In the genomic region with DNA sequence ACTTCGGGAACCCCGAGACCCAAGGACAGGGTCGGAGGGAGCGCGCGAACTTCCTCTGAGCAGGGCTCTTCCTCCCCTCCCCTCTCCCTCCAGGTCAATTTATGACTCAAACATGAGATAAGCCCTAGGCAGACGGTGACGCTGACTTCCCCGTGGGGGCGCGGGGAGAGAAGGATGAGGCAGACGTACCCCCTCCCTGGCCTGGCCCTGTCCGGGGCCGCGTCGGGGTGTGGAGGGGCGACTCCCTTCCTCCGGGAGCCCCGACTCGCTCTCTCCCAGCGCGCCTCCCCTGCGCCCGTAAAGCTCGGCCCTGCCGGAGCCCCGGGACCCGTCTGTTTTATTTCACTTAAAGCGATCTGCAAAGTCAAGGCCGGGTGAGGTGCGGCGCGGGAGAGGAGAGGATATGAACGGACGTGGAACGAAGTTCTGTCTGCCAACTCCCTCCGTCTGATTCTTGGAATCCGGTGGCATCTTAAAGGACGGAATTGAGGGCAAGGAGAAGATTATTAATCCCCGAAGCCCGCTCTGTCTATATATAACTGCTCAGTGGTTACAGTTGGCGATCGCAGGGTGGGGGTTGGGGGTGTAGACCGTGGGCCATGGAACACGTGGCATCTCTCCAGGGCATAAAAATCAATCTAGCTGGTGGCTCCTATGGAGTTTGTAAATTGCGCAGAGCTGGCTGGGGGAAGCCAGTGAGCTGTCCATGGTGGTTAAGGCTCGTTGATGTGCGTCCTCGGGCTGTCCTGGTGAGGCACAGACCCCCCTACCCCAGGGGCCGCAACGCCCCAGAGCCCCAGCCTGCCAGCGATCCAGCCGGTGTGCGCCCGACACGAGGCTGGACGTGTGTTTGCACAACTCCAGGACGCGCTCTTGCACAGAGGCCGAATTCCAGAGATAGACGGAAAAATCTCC, we compare ENCODE assay signal across 9 cellular contexts. TPM values are rescaled to one million over a fixed set of nuclear protein-coding genes. Genes with fewer than 3 reads are reported as not detected.
DNase-seq lines count a peak whose midpoint lies in the region; ATAC-seq, FAIRE-seq and TF ChIP-seq lines count a peak whose summit lies in the region.
"Had no signal": no experiment of that assay in that cellular context is flagged by ENCODE, and none has a peak within 500 bp of the region (broad histone marks: within the 10 kb centered on the region; RNA-seq: fewer than 3 reads in every experiment).

No MANE protein-coding gene starts in this region.

- TF ChIP-seq POLR2A in breast epithelium (IDR thresholded peaks at IDR 0.05) (no peak), upper lobe of left lung (IDR thresholded peaks at IDR 0.05) (no peak)

- CTCF ChIA-PET in mammary epithelial cell (lab: Charles Lee; ENCODE audit: low non-redundant PET), result no interaction called here

- peaks cover 20% of the 10 kb centered on the region for H3K4me1 Mint-ChIP-seq in activated naive CD8-positive, alpha-beta T cell treated with anti-CD3 and anti-CD28 coated beads for 36 hours

- no peak for FAIRE-seq in keratinocyte (lab: Jason Lieb, UNC)

- no peak overlapping the region for H3K27ac Mint-ChIP-seq in activated naive CD8-positive, alpha-beta T cell treated with anti-CD3 and anti-CD28 coated beads for 36 hours
- H3K27ac Mint-ChIP-seq: activated B cell treated with CpG ODN at 0.5 μM for 24 hours had no signal

- 66% methylated on average over 31 of the region's 61 CpGs for WGBS in mammary epithelial cell (ENCODE audit: low coverage, missing lambda C conversion rate)
- WGBS in upper lobe of left lung, 2 donors, result 3 to 4% methylated on average over 36 to 49 of the region's 61 CpGs

- BruUV-seq in mammary epithelial cell (replicated peaks; lab: Mats Ljungman, UMichigan), result no TSS peak

- H3K27me3 ChIP-seq in breast epithelium (peaks cover 0 to 19% of the 10 kb centered on the region in 2 donors), mammary epithelial cell (ENCODE audit: insufficient read depth, low read length) (no peaks in the 10 kb centered on the region), keratinocyte (ENCODE audit: control insufficient read depth, extremely low read depth, insufficient read depth, low read length) (no peaks in the 10 kb centered on the region), upper lobe of left lung (peaks cover 0 to 30% (median 16%) of the 10 kb centered on the region in 4 donors)

- TF ChIP-seq CTCF in breast epithelium (IDR thresholded peaks at IDR 0.05) (no peak), mammary epithelial cell (conservative IDR thresholded peaks at IDR 0.05 in 1 of 2, IDR thresholded peaks at IDR 0.05 in 1 of 2; ENCODE audit: extremely low read depth in 1 of 2, insufficient read depth in 1 of 2, low read depth in 1 of 2, low read length in 2 of 2) (no peak), keratinocyte (optimal IDR thresholded peaks at IDR 0.05 in 1 of 3, IDR thresholded peaks at IDR 0.05 in 1 of 3, conservative IDR thresholded peaks at IDR 0.05 in 1 of 3; ENCODE audit: extremely low read depth in 1 of 3, insufficient read depth in 2 of 3, low read length in 3 of 3) (peak in 1 of 3 experiments; percentile 19), upper lobe of left lung (IDR thresholded peaks at IDR 0.05) (no peak)

- H3K36me3 Mint-ChIP-seq in activated naive CD8-positive, alpha-beta T cell treated with anti-CD3 and anti-CD28 coated beads for 36 hours, result no peaks in the 10 kb centered on the region

- no peak for DNase-seq in breast epithelium (ENCODE audit: low spot score in 2 of 2)
- no peak for DNase-seq in mammary epithelial cell
- DNase-seq in activated naive CD8-positive, alpha-beta T cell treated with anti-CD3 and anti-CD28 coated beads for 36 hours, result peak; percentile 21
- DNase-seq in keratinocyte (ENCODE audit: low read depth, low spot score), result no peak
- peak in 1 of 2 donors; percentile 73 for DNase-seq in upper lobe of left lung
- no peak for DNase-seq in SKM-1 (lab: John Stamatoyannopoulos, UW; ENCODE audit: unreplicated experiment)
- no peak for DNase-seq in NCI-H2081 (lab: John Stamatoyannopoulos, UW)
- DNase-seq in medulla oblongata (ENCODE audit: extremely low spot score), result no peak
- DNase-seq: activated B cell treated with CpG ODN at 0.5 μM for 24 hours had no signal

- no peak for TF ChIP-seq EP300 in upper lobe of left lung (IDR thresholded peaks at IDR 0.05)

- H3K9ac ChIP-seq in mammary epithelial cell (ENCODE audit: insufficient read depth, low read length) (no peak overlapping the region), keratinocyte (ENCODE audit: control insufficient read depth, extremely low read depth, insufficient read depth, low read length) (peak overlapping the region; percentile 96)

- H3K4me1 ChIP-seq in breast epithelium, result no peaks in the 10 kb centered on the region
- H3K4me1 ChIP-seq in mammary epithelial cell (ENCODE audit: insufficient read depth, low read length), result peaks cover 27% of the 10 kb centered on the region
- peaks cover 62% of the 10 kb centered on the region for H3K4me1 ChIP-seq in keratinocyte (ENCODE audit: control insufficient read depth, extremely low read depth, insufficient read depth, low read length)
- peaks cover 12 to 29% (median 16%) of the 10 kb centered on the region in 4 donors for H3K4me1 ChIP-seq in upper lobe of left lung

- H3K4me3 ChIP-seq in breast epithelium (peak overlapping the region; percentile 31 to 56 (median 36)), mammary epithelial cell (replicated peaks in 1 of 3; ENCODE audit: insufficient read depth in 1 of 3, low read depth in 2 of 3, low read length in 3 of 3) (no peak overlapping the region), keratinocyte (ENCODE audit: control insufficient read depth in 2 of 3, extremely low read depth in 1 of 3, insufficient read depth in 2 of 3, low read depth in 1 of 3, low read length in 3 of 3) (peak overlapping the region; percentile 21 to 43 (median 40)), upper lobe of left lung (peak overlapping the region in 2 of 4 donors; percentile 2 to 5)

- intact Hi-C loops in breast epithelium (cut with DNase I; ENCODE audit: low total_unique reads), result no loop called here
- intact Hi-C loops in mammary epithelial cell (cut with micrococcal nuclease), result no loop called here

- H3K4me3 Mint-ChIP-seq in activated naive CD8-positive, alpha-beta T cell treated with anti-CD3 and anti-CD28 coated beads for 36 hours, result peak overlapping the region; percentile 64
- H3K4me3 Mint-ChIP-seq: activated B cell treated with CpG ODN at 0.5 μM for 24 hours had no signal

- H3K36me3 ChIP-seq in breast epithelium (no peaks in the 10 kb centered on the region), mammary epithelial cell (ENCODE audit: insufficient read depth, low read length) (no peaks in the 10 kb centered on the region), keratinocyte (ENCODE audit: control insufficient read depth in 2 of 2, extremely low read depth in 1 of 2, insufficient read depth in 2 of 2, low read length in 2 of 2) (peaks cover 0 to 7% of the 10 kb centered on the region in 2 experiments), upper lobe of left lung (no peaks in the 10 kb centered on the region)

- H3K4me2 ChIP-seq in mammary epithelial cell (ENCODE audit: insufficient read depth, low read depth, low read length) (no peak overlapping the region), keratinocyte (ENCODE audit: control insufficient read depth, extremely low read depth, insufficient read depth, low read depth, low read length) (peak overlapping the region; percentile 50)

- H4K20me1 ChIP-seq in mammary epithelial cell (ENCODE audit: insufficient read depth, low read length), result no peaks in the 10 kb centered on the region
- no peaks in the 10 kb centered on the region for H4K20me1 ChIP-seq in keratinocyte (ENCODE audit: control insufficient read depth, extremely low read depth, insufficient read depth, low read length)

- peak; percentile 40 to 92 for ATAC-seq in upper lobe of left lung (ENCODE audit: low FRiP score in 2 of 2)

- H3K9me3 ChIP-seq in breast epithelium, result no peaks in the 10 kb centered on the region
- H3K9me3 ChIP-seq in mammary epithelial cell (replicated peaks; ENCODE audit: insufficient read depth, low read length), result peaks cover 2% of the 10 kb centered on the region
- H3K9me3 ChIP-seq in keratinocyte (ENCODE audit: control insufficient read depth, low read depth, low read length), result no peaks in the 10 kb centered on the region
- no peaks in the 10 kb centered on the region for H3K9me3 ChIP-seq in upper lobe of left lung

- no peaks in the 10 kb centered on the region for H3K9me1 ChIP-seq in keratinocyte (ENCODE audit: control insufficient read depth, extremely low read depth, insufficient read depth, low read length)

- peaks cover 12% of the 10 kb centered on the region for H3K79me2 ChIP-seq in mammary epithelial cell (ENCODE audit: insufficient read depth, low read length)
- H3K79me2 ChIP-seq in keratinocyte (ENCODE audit: control insufficient read depth, insufficient read depth, low read length), result peaks cover 13% of the 10 kb centered on the region

- in situ Hi-C loops in mammary epithelial cell (cut with MboI; ENCODE audit: low sequenced_read_pairs in 2 of 2), result no loop called here

- no peak overlapping the region for H2AFZ ChIP-seq in mammary epithelial cell (ENCODE audit: low read depth, low read length)
- H2AFZ ChIP-seq in keratinocyte (ENCODE audit: control insufficient read depth, low read length), result no peak overlapping the region

- peaks cover 100% of the 10 kb centered on the region for H3K27me3 Mint-ChIP-seq in activated naive CD8-positive, alpha-beta T cell treated with anti-CD3 and anti-CD28 coated beads for 36 hours

- H3K9me3 Mint-ChIP-seq in activated naive CD8-positive, alpha-beta T cell treated with anti-CD3 and anti-CD28 coated beads for 36 hours, result no peaks in the 10 kb centered on the region
- H3K9me3 Mint-ChIP-seq: activated B cell treated with CpG ODN at 0.5 μM for 24 hours had no signal

- dilution Hi-C loops in mammary epithelial cell (cut with HindIII; ENCODE audit: low sequenced_read_pairs) (loop anchor here (5.0 kb wide), 1 partner anchor 47 kb away; no protein-coding TSS in a partner anchor), keratinocyte (cut with MboI; ENCODE audit: extremely low pct_ligation_motif_present, low sequenced_read_pairs) (no loop called here)

- H3K27ac ChIP-seq in breast epithelium (no peak overlapping the region), mammary epithelial cell (ENCODE audit: insufficient read depth, low read depth, low read length) (no peak overlapping the region), keratinocyte (ENCODE audit: control insufficient read depth, insufficient read depth, low read length) (peak overlapping the region; percentile 99), upper lobe of left lung (no peak overlapping the region)

RNA-seq across cellular contexts. Expression of a gene that starts 2.9 kb away (rescaled TPM):
- total RNA-seq in breast epithelium (1 to 10 TPM; 2.4 to 7.5 (median 2.9) TPM), mammary epithelial cell (100 to 1,000 TPM; 106 to 200 TPM), upper lobe of left lung (1 to 10 TPM in 2 of 6 donors, under 1 TPM in 1, not detected in 3; 0.44 to 2.9 (median 2.0) TPM)
- polyA plus RNA-seq in mammary epithelial cell (246 TPM), keratinocyte (775 to 851 TPM (median 827 TPM) in 3 replicates)
- polyA minus RNA-seq in mammary epithelial cell (133 TPM), keratinocyte (141 to 259 TPM (median 248 TPM) in 3 replicates)
- not detected for total RNA-seq in activated naive CD8-positive, alpha-beta T cell treated with anti-CD3 and anti-CD28 coated beads for 36 hours
- 37.3 TPM for polyA plus RNA-seq in keratinocyte (2011; ENCODE audit: low read depth)
- polyA plus RNA-seq in keratinocyte (2011; cell fraction: cytosol; rRNA removed), result 464 and 505 TPM in 2 replicates
- 2,708 and 2,894 TPM in 2 replicates for polyA plus RNA-seq in keratinocyte (2011; cell fraction: nucleus; rRNA removed)
- 51.1 and 594 TPM in 2 replicates for polyA plus RNA-seq in keratinocyte (2012; ENCODE audit: low replicate concordance)
- polyA minus RNA-seq in keratinocyte (2011; cell fraction: cytosol; rRNA and poly(A)+ RNA removed), result 312 TPM
- 652 and 892 TPM in 2 replicates for polyA minus RNA-seq in keratinocyte (2011; cell fraction: nucleus; rRNA and poly(A)+ RNA removed)
- total RNA-seq: activated B cell treated with CpG ODN at 0.5 μM for 24 hours had no signal

Comparison
In these comparisons a context has a peak if more than half of its experiments do, and no peak if none do; other contexts are left out.
1. H3K4me3 ChIP-seq: peak in breast epithelium (3 of 3) and keratinocyte (3 of 3); none in mammary epithelial cell (0 of 3).
2. RNA of a gene that starts 2.9 kb away (total RNA-seq): 106 to 200 TPM in mammary epithelial cell; 2.4 to 7.5 TPM in breast epithelium, 0.44 to 2.9 TPM in upper lobe of left lung and not detected in activated naive CD8-positive, alpha-beta T cell treated with anti-CD3 and anti-CD28 coated beads for 36 hours; every median in the first group is over 10 times any median in the second.